ENCODE assay signal across 25 cellular contexts in the genomic region with DNA sequence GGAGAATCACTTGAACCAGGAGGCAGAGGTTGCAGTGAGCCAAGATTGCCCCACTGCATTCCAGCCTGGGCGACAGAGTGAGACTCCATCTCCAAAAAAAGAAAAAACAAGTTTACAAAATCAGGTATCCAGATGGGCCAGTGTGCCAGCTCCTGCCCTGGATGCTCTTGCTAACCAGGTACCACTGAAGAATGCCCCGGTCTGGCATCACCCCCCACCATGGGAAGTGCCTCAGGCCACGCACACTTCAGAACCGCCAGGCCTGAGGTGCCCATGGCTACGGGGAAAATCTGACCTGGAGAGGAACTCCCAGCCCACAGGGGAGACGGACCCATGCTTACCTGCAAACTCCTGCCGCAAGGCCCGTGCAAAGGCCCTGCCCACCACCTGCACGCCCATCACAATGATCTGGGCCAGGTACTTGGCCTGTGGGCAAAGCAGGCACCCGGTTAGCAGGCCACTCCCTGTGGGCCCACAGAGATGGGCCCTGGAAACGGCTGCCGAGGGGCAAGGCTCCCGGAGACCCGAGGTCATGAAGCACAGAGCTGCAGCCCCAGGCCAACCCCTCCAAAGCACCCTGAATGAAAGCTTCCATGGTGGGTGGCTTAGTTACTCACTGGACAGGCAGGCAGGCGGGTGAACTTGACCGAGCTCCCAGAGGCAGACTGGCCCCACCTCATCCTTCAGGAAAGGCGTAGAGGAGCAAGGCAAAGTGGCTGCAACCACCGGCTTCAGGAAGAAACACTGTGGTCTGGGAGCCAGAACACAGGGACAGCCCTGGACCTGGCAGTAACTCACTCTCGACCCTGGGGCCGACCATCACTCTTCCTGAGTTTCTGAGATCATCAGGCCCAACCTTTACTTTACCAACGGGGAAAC. TPM values are rescaled to one million over a fixed set of nuclear protein-coding genes. Genes with fewer than 3 reads are reported as not detected.
DNase-seq lines count a peak whose midpoint lies in the region; TF ChIP-seq lines count a peak whose summit lies in the region.
"Had no signal": no experiment of that assay in that cellular context is flagged by ENCODE, and none has a peak within 500 bp of the region (broad histone marks: within the 10 kb centered on the region; RNA-seq: fewer than 3 reads in every experiment).

No MANE protein-coding gene starts in this region.

- H3K4me1 ChIP-seq in mammary epithelial cell (ENCODE audit: insufficient read depth, low read length) (no peaks in the 10 kb centered on the region), neural progenitor cell (no peaks in the 10 kb centered on the region)
- H3K4me1 ChIP-seq: parathyroid adenoma had no signal

- H3K27ac ChIP-seq in mammary epithelial cell (ENCODE audit: insufficient read depth, low read depth, low read length): no peak overlapping the region
- peak overlapping the region; percentile 29 for H3K27ac ChIP-seq in cingulate gyrus (ENCODE audit: low read depth, low read length)
- H3K27ac ChIP-seq in neural progenitor cell: no peak overlapping the region
- H3K27ac ChIP-seq in substantia nigra (ENCODE audit: low read depth, low read length, poor library complexity, severe bottlenecking): no peak overlapping the region
- H3K27ac ChIP-seq: ascending aorta, parathyroid adenoma, PC-9, right lobe of liver, transverse colon had no signal

- H2AFZ ChIP-seq in mammary epithelial cell (ENCODE audit: low read depth, low read length): no peak overlapping the region
- H2AFZ ChIP-seq in neural progenitor cell (replicated peaks): no peak overlapping the region
- H2AFZ ChIP-seq: parathyroid adenoma, PC-9 had no signal

- no peak for TF ChIP-seq CTCF in MCF 10A (IDR thresholded peaks at IDR 0.05; ENCODE audit: unreplicated experiment)
- no peak for TF ChIP-seq CTCF in mammary epithelial cell (conservative IDR thresholded peaks at IDR 0.05 in 1 of 2, IDR thresholded peaks at IDR 0.05 in 1 of 2; ENCODE audit: extremely low read depth in 1 of 2, insufficient read depth in 1 of 2, low read depth in 1 of 2, low read length in 2 of 2)
- no peak for TF ChIP-seq CTCF in neural progenitor cell (IDR thresholded peaks at IDR 0.05)

- peaks cover 5% of the 10 kb centered on the region for H3F3A ChIP-seq in neural progenitor cell (ENCODE audit: low read depth)

- CTCF ChIA-PET in MCF 10A (lab: Yijun Ruan, JAX): interaction anchor here (0.6 to 3.5 kb wide), 5 partner anchors 12 to 60 kb away, joined by 3 to 20 read pairs (median 4); no protein-coding TSS in a partner anchor
- CTCF ChIA-PET in mammary epithelial cell (lab: Charles Lee; ENCODE audit: low non-redundant PET): no interaction called here

- dilution Hi-C loops in mammary epithelial cell (cut with HindIII; ENCODE audit: low sequenced_read_pairs): loop anchor here (5.0 to 10.0 kb wide), 4 partner anchors 54 to 428 kb away; no protein-coding TSS in a partner anchor

- in situ Hi-C loops in mammary epithelial cell (cut with MboI; ENCODE audit: low sequenced_read_pairs in 2 of 2): no loop called here

- H3K36me3 ChIP-seq in mammary epithelial cell (ENCODE audit: insufficient read depth, low read length) (peaks cover 3% of the 10 kb centered on the region), neural progenitor cell (no peaks in the 10 kb centered on the region)
- H3K36me3 ChIP-seq: transverse colon had no signal

- H3K4me3 ChIP-seq in mammary epithelial cell (replicated peaks in 1 of 3; ENCODE audit: insufficient read depth in 1 of 3, low read depth in 2 of 3, low read length in 3 of 3) (no peak overlapping the region), neural progenitor cell (no peak overlapping the region)
- H3K4me3 ChIP-seq: ascending aorta, PC-9, right lobe of liver, stomach, transverse colon had no signal

- H3K27me3 Mint-ChIP-seq in MCF 10A (ENCODE audit: insufficient read depth, unreplicated experiment): no peaks in the 10 kb centered on the region
- H3K27me3 Mint-ChIP-seq in neural progenitor cell (ENCODE audit: insufficient read depth, low read depth): peaks cover 15% of the 10 kb centered on the region
- H3K27me3 Mint-ChIP-seq: naive thymus-derived CD4-positive, alpha-beta T cell had no signal

- peaks cover 30% of the 10 kb centered on the region for H3K36me3 Mint-ChIP-seq in MCF 10A (ENCODE audit: insufficient read depth, unreplicated experiment)
- peaks cover 13% of the 10 kb centered on the region for H3K36me3 Mint-ChIP-seq in neural progenitor cell

- H3K9me3 ChIP-seq in mammary epithelial cell (replicated peaks; ENCODE audit: insufficient read depth, low read length) (no peaks in the 10 kb centered on the region), neural progenitor cell (ENCODE audit: low read depth) (no peaks in the 10 kb centered on the region)
- H3K9me3 ChIP-seq: ascending aorta, BE2C, right lobe of liver, stomach, transverse colon had no signal

- BruUV-seq in MCF 10A (replicated peaks; lab: Mats Ljungman, UMichigan): no TSS peak
- BruUV-seq in mammary epithelial cell (replicated peaks; lab: Mats Ljungman, UMichigan): no TSS peak

- intact Hi-C loops in MCF 10A (cut with micrococcal nuclease): no loop called here
- intact Hi-C loops in mammary epithelial cell (cut with micrococcal nuclease): no loop called here

- DNase-seq in MCF 10A (ENCODE audit: unreplicated experiment): no peak
- no peak for DNase-seq in mammary epithelial cell
- DNase-seq in neural progenitor cell (ENCODE audit: low spot score): no peak
- no peak for DNase-seq in mesenteric fat pad (ENCODE audit: low spot score)
- no peak for DNase-seq in substantia nigra (lab: John Stamatoyannopoulos, UW)
- DNase-seq in AG08395 (ENCODE audit: low spot score): no peak
- no peak for DNase-seq in hepatic stellate cell (ENCODE audit: low spot score)
- DNase-seq: activated CD4-positive, alpha-beta T cell treated with anti-CD3 and anti-CD28 coated beads, Interleukin-2, amount 50 U/mL, for 4 hours; activated CD4-positive, CD25-positive, alpha-beta regulatory T cell; BE2C; caudate nucleus; mesendoderm; naive thymus-derived CD4-positive, alpha-beta T cell; NCI-H146; NCI-H524; PC-9; right lobe of liver; SHP77 treated with DMSO at 0.1 percent for 48 hours; stimulated activated CD4-positive, alpha-beta T cell treated with anti-CD3 and anti-CD28 coated beads, Interleukin-15, amount 100 ng/mL, for 24 hours; stomach; T1000; transverse colon had no signal

- H3K9me3 Mint-ChIP-seq in MCF 10A (ENCODE audit: unreplicated experiment) (no peaks in the 10 kb centered on the region), neural progenitor cell (peaks cover 4% of the 10 kb centered on the region)

- WGBS in mammary epithelial cell (ENCODE audit: low coverage, missing lambda C conversion rate): 83% methylated on average over 13 of the region's 21 CpGs

- H3K4me3 Mint-ChIP-seq in MCF 10A (ENCODE audit: unreplicated experiment) (no peak overlapping the region), neural progenitor cell (no peak overlapping the region)
- H3K4me3 Mint-ChIP-seq: naive thymus-derived CD4-positive, alpha-beta T cell had no signal

- H3K79me2 ChIP-seq in mammary epithelial cell (ENCODE audit: insufficient read depth, low read length): peaks cover 71% of the 10 kb centered on the region
- peaks cover 51% of the 10 kb centered on the region for H3K79me2 ChIP-seq in neural progenitor cell (ENCODE audit: low read depth)

- no peak overlapping the region for H3K4me2 ChIP-seq in mammary epithelial cell (ENCODE audit: insufficient read depth, low read depth, low read length)
- H3K4me2 ChIP-seq in neural progenitor cell: no peak overlapping the region
- H3K4me2 ChIP-seq: PC-9 had no signal

- H3K4me1 Mint-ChIP-seq in MCF 10A (ENCODE audit: insufficient read depth, unreplicated experiment) (peaks cover 2% of the 10 kb centered on the region), neural progenitor cell (peaks cover 3% of the 10 kb centered on the region)

- POLR2A ChIA-PET in MCF 10A (lab: Yijun Ruan, JAX): interaction anchor here (0.6 kb wide), 1 partner anchor 303 kb away, joined by 3 read pairs; no protein-coding TSS in a partner anchor

- H3K27me3 ChIP-seq in mammary epithelial cell (ENCODE audit: insufficient read depth, low read length): no peaks in the 10 kb centered on the region
- no peaks in the 10 kb centered on the region for H3K27me3 ChIP-seq in neural progenitor cell
- H3K27me3 ChIP-seq: ascending aorta, BE2C, right lobe of liver, stomach, transverse colon had no signal

- H4K20me1 ChIP-seq in mammary epithelial cell (ENCODE audit: insufficient read depth, low read length): peaks cover 5% of the 10 kb centered on the region
- peaks cover 12% of the 10 kb centered on the region for H4K20me1 ChIP-seq in neural progenitor cell (ENCODE audit: low read depth)

- H3K27ac Mint-ChIP-seq in MCF 10A (ENCODE audit: low read depth, unreplicated experiment): peak overlapping the region; percentile 66
- H3K27ac Mint-ChIP-seq in neural progenitor cell: peak overlapping the region; percentile 83

- H3K9ac ChIP-seq in mammary epithelial cell (ENCODE audit: insufficient read depth, low read length) (no peak overlapping the region), neural progenitor cell (no peak overlapping the region)
- H3K9ac ChIP-seq: parathyroid adenoma had no signal

RNA-seq across cellular contexts. Expression of gene PAM16, which starts 8.0 kb away (rescaled TPM):
- total RNA-seq in MCF 10A (2022) (71.8 and 117 TPM in 2 replicates), mammary epithelial cell (10 to 100 TPM; 20.3 to 62.1 TPM), neural progenitor cell (ENCODE audit: low replicate concordance) (17.0 and 40.8 TPM in 2 replicates), mesenteric fat pad (38.2 TPM)
- 41.2 TPM for polyA plus RNA-seq in mammary epithelial cell
- polyA minus RNA-seq in mammary epithelial cell: 3.8 TPM

RNA-seq across cellular contexts. Expression of gene GLIS2, which starts 27.2 kb away (rescaled TPM):
- 14.7 and 15.8 TPM in 2 replicates for total RNA-seq in MCF 10A (2022)
- total RNA-seq in mammary epithelial cell: 10 to 100 TPM in 1 of 2 donors, 1 to 10 TPM in 1; 3.3 to 13.5 TPM
- polyA plus RNA-seq in mammary epithelial cell: 3.6 TPM
- polyA minus RNA-seq in mammary epithelial cell: 10.4 TPM
- 0.15 and 1.3 TPM in 2 replicates for total RNA-seq in neural progenitor cell (ENCODE audit: low replicate concordance)
- 14.2 TPM for total RNA-seq in mesenteric fat pad
- polyA plus RNA-seq: naive thymus-derived CD4-positive, alpha-beta T cell had no signal

RNA-seq across cellular contexts. Expression of gene VASN, which starts 28.5 kb away (rescaled TPM):
- total RNA-seq in MCF 10A (2022) (4.0 and 7.1 TPM in 2 replicates), mammary epithelial cell (10 to 100 TPM in 1 of 2 donors, 1 to 10 TPM in 1; 5.0 to 25.5 TPM), neural progenitor cell (ENCODE audit: low replicate concordance) (3.1 and 7.5 TPM in 2 replicates), mesenteric fat pad (26.6 TPM)
- polyA plus RNA-seq in mammary epithelial cell: 1.9 TPM
- polyA minus RNA-seq in mammary epithelial cell: 0.67 TPM
